24 cellular contexts compared by ENCODE assay signal in the genomic region with DNA sequence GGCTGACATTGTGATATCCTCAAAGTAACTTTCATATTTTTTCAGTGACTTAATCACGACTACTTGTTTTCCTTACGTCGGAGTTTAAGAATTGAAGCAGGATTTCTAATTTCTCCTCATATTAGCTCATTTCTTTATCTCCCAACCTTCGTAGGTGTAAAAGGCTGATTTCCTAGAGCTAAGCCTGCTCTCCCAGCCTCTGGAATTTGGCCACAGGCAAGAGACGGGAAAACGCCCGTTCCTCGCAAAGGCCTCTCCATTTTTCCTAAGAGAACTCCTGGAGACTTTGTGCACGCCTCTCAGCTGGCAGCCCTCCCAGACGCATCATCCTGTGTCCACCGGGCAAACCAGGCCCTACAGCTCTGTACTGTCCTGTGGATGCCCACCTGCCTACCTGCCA.
DNase-seq lines count a peak whose midpoint lies in the region; ATAC-seq, FAIRE-seq and TF ChIP-seq lines count a peak whose summit lies in the region.
"Had no signal": no experiment of that assay in that cellular context is flagged by ENCODE, and none has a peak within 500 bp of the region (broad histone marks: within the 10 kb centered on the region; RNA-seq: fewer than 3 reads in every experiment).

No MANE protein-coding gene starts in this region.

- H2BK120ac ChIP-seq in H1 (replicated peaks; ENCODE audit: low read depth, low read length) (no peak overlapping the region), trophoblast cell (ENCODE audit: insufficient read depth, low read length, poor library complexity) (no peak overlapping the region)

- no peak overlapping the region for H3K56ac ChIP-seq in H1 (replicated peaks; ENCODE audit: insufficient read length, low read depth, low read length)

- no peaks in the 10 kb centered on the region for H3K9me3 Mint-ChIP-seq in mesothelial cell of epicardium
- H3K9me3 Mint-ChIP-seq: CD8-positive, alpha-beta T cell had no signal

- H2BK15ac ChIP-seq in H1 (ENCODE audit: low read length), result 0 out of 2 replicates have a peak overlapping the region, but pooled peaks have one; percentile 67

- POLR2A ChIA-PET in H1 (lab: Charles Lee; ENCODE audit: partially characterized antibody), result no interaction called here

- peak; percentile 73 for DNase-seq in ELF-1 (ENCODE audit: low read depth, low spot score)
- no peak for DNase-seq in H1 (ENCODE audit: low read depth in 1 of 2, low spot score in 2 of 2)
- no peak for DNase-seq in mesothelial cell of epicardium (ENCODE audit: low spot score in 2 of 2, unreplicated experiment in 2 of 2)
- peak; percentile 46 to 75 for DNase-seq in trophoblast cell
- no peak for DNase-seq in globus pallidus (ENCODE audit: low spot score)
- no peak for DNase-seq in MM.1S
- DNase-seq in NCI-H748 treated with DMSO at 0.1 percent for 48 hours (lab: John Stamatoyannopoulos, UW), result no peak
- DNase-seq: Caco-2; CD4-positive, CD25-positive, alpha-beta regulatory T cell; CD8-positive, alpha-beta T cell; DMS153; DND-41; GDM1; GM23248; H7; HCEC 1CT had no signal

- H3K36me3 ChIP-seq in H1 (ENCODE audit: control insufficient read depth in 2 of 4, insufficient read depth in 4 of 4, low read length in 3 of 4) (no peaks in the 10 kb centered on the region), trophoblast cell (ENCODE audit: control insufficient read depth in 1 of 2, insufficient read depth in 2 of 2, low read length in 2 of 2) (no peaks in the 10 kb centered on the region), MM.1S (replicated peaks; ENCODE audit: insufficient read depth, low read length) (no peaks in the 10 kb centered on the region)
- H3K36me3 ChIP-seq: BLaER1 had no signal

- H3K79me1 ChIP-seq in H1 (ENCODE audit: low read depth, low read length) (no peaks in the 10 kb centered on the region), trophoblast cell (ENCODE audit: low read length) (no peaks in the 10 kb centered on the region)

- H2AFZ ChIP-seq in H1 (ENCODE audit: low read length), result peak overlapping the region; percentile 16; the same call in 1 of the 2 replicates
- no peak overlapping the region for H2AFZ ChIP-seq in trophoblast cell (ENCODE audit: insufficient read depth, low read length, poor library complexity)
- H2AFZ ChIP-seq in MM.1S (ENCODE audit: low read length), result no peak overlapping the region
- H2AFZ ChIP-seq: GM23248 had no signal

- TF ChIP-seq EP300 in H1 (IDR thresholded peaks at IDR 0.05; ENCODE audit: borderline replicate concordance in 1 of 2, low read depth in 2 of 2, low read length in 2 of 2), result no peak

- H3K4me1 ChIP-seq in H1 (replicated peaks in 1 of 4; ENCODE audit: control insufficient read depth in 3 of 4, insufficient read depth in 4 of 4, low read length in 3 of 4), result peaks cover 2 to 11% (median 6%) of the 10 kb centered on the region in 4 experiments; a peak in 4 of 7 replicates
- peaks cover 0 to 3% of the 10 kb centered on the region in 2 experiments for H3K4me1 ChIP-seq in trophoblast cell (ENCODE audit: control insufficient read depth in 1 of 2, insufficient read depth in 2 of 2, low read length in 2 of 2)
- no peaks in the 10 kb centered on the region for H3K4me1 ChIP-seq in MM.1S (ENCODE audit: low read length)
- H3K4me1 ChIP-seq: BLaER1 had no signal

- FAIRE-seq in H1 (lab: Jason Lieb, UNC), result no peak
- FAIRE-seq: A204.1, GM12878, GM19239 had no signal

- H3K18ac ChIP-seq in H1 (ENCODE audit: extremely low read depth, low read length) (no peak overlapping the region), trophoblast cell (ENCODE audit: low read length) (no peak overlapping the region)

- H3K4ac ChIP-seq in H1 (replicated peaks; ENCODE audit: insufficient read length, low read depth, low read length), result no peak overlapping the region
- H3K4ac ChIP-seq in trophoblast cell (ENCODE audit: low read depth, low read length), result no peak overlapping the region

- H3K4me2 ChIP-seq in H1 (ENCODE audit: insufficient read depth in 1 of 2, low read depth in 2 of 2, low read length in 2 of 2) (no peak overlapping the region), trophoblast cell (ENCODE audit: low read length) (no peak overlapping the region), MM.1S (ENCODE audit: low read depth, low read length) (no peak overlapping the region)
- H3K4me2 ChIP-seq: BLaER1 had no signal

- CTCF ChIA-PET in H1 (lab: Charles Lee; ENCODE audit: partially characterized antibody), result interaction anchor here (0.7 to 8.1 kb wide), 3 partner anchors 16 to 40 kb away, joined by 3 to 68 read pairs (median 3); no protein-coding TSS in a partner anchor

- H3K27me3 ChIP-seq in H1 (replicated peaks in 1 of 4; ENCODE audit: control insufficient read depth in 3 of 4, extremely low read depth in 1 of 4, insufficient read depth in 3 of 4, low read length in 3 of 4), result no peaks in the 10 kb centered on the region
- no peaks in the 10 kb centered on the region for H3K27me3 ChIP-seq in trophoblast cell (ENCODE audit: insufficient read depth, low read length)
- no peaks in the 10 kb centered on the region for H3K27me3 ChIP-seq in MM.1S (replicated peaks; ENCODE audit: insufficient read depth, low read length)
- H3K27me3 ChIP-seq: BLaER1 had no signal

- TF ChIP-seq CTCF in H1 (IDR thresholded peaks at IDR 0.05; ENCODE audit: control extremely low read depth in 1 of 3, insufficient read depth in 1 of 3, low read depth in 1 of 3, low read length in 3 of 3) (no peak), mesothelial cell of epicardium (IDR thresholded peaks at IDR 0.05; ENCODE audit: unreplicated experiment) (no peak), MM.1S (IDR thresholded peaks at IDR 0.05; ENCODE audit: low read length) (no peak)

- H3K14ac ChIP-seq in H1 (ENCODE audit: insufficient read length) (no peak overlapping the region), trophoblast cell (ENCODE audit: low read length) (no peak overlapping the region)

- no peaks in the 10 kb centered on the region for H3K23me2 ChIP-seq in H1 (ENCODE audit: low read depth, low read length)

- no peak for TF ChIP-seq POLR2A in H1 (IDR thresholded peaks at IDR 0.05; ENCODE audit: control extremely low read depth in 1 of 2, low read depth in 2 of 2, low read length in 2 of 2)

- H3K27me3 Mint-ChIP-seq in mesothelial cell of epicardium (ENCODE audit: low read depth), result peaks cover 27% of the 10 kb centered on the region

- H2BK20ac ChIP-seq in H1 (ENCODE audit: low read length), result peak overlapping the region; percentile 76

- no peaks in the 10 kb centered on the region for H3K9me3 ChIP-seq in H1 (ENCODE audit: insufficient read depth in 2 of 2, low read depth in 1 of 2, low read length in 1 of 2)
- H3K9me3 ChIP-seq in trophoblast cell (ENCODE audit: insufficient read depth, low read depth, low read length), result no peaks in the 10 kb centered on the region
- no peaks in the 10 kb centered on the region for H3K9me3 ChIP-seq in MM.1S (replicated peaks; ENCODE audit: insufficient read depth, low read length)
- H3K9me3 ChIP-seq: BLaER1, Caco-2 had no signal

- no peaks in the 10 kb centered on the region for H3K9me2 ChIP-seq in MM.1S (replicated peaks; ENCODE audit: insufficient read depth, low read length)

- H3K4me1 Mint-ChIP-seq in mesothelial cell of epicardium, result peaks cover 47% of the 10 kb centered on the region

- no peak overlapping the region for H3K9ac ChIP-seq in H1 (replicated peaks in 1 of 4; ENCODE audit: extremely low read depth in 1 of 4, low read depth in 3 of 4, low read length in 3 of 4)
- no peak overlapping the region for H3K9ac ChIP-seq in trophoblast cell (ENCODE audit: low read length)
- no peak overlapping the region for H3K9ac ChIP-seq in MM.1S (ENCODE audit: low read length)
- H3K9ac ChIP-seq: BLaER1, GM23248 had no signal

- H3K23ac ChIP-seq in H1 (ENCODE audit: insufficient read length) (no peak overlapping the region), trophoblast cell (ENCODE audit: low read length) (no peak overlapping the region)

- H2BK12ac ChIP-seq in H1 (ENCODE audit: low read depth, low read length) (no peak overlapping the region), trophoblast cell (ENCODE audit: low read length) (no peak overlapping the region)

- H3K36me3 Mint-ChIP-seq in mesothelial cell of epicardium, result no peaks in the 10 kb centered on the region
- H3K36me3 Mint-ChIP-seq: CD4-positive, CD25-positive, alpha-beta regulatory T cell; CD8-positive, alpha-beta T cell had no signal

- no peaks in the 10 kb centered on the region for H4K20me1 ChIP-seq in H1 (replicated peaks in 1 of 2; ENCODE audit: control insufficient read depth in 1 of 2, insufficient read depth in 2 of 2, low read length in 2 of 2)
- no peaks in the 10 kb centered on the region for H4K20me1 ChIP-seq in MM.1S (ENCODE audit: insufficient read depth, low read length)
- H4K20me1 ChIP-seq: BLaER1 had no signal

- H3F3A ChIP-seq in MM.1S (ENCODE audit: insufficient read depth, low read length), result no peaks in the 10 kb centered on the region

- no peak overlapping the region for H3K27ac ChIP-seq in H1 (ENCODE audit: low read depth, low read length)
- H3K27ac ChIP-seq in trophoblast cell (ENCODE audit: low read depth, low read length), result no peak overlapping the region
- no peak overlapping the region for H3K27ac ChIP-seq in MM.1S (ENCODE audit: low read length)
- H3K27ac ChIP-seq: 22Rv1, BLaER1, C4-2B, GM23248 had no signal

- 88% methylated on average over 11 of the region's 11 CpGs; no CpG with 5 or more reads in 1 of the 2 experiments for WGBS in H1 (ENCODE audit: extremely low coverage in 1 of 2, insufficient coverage in 1 of 2, insufficient read length in 1 of 2, insufficient replicate concordance in 2 of 2, low coverage in 1 of 2, low lambda C conversion rate in 2 of 2, missing lambda C conversion rate in 1 of 2), 2 experiments
- WGBS in trophoblast cell (ENCODE audit: extremely low coverage, insufficient coverage, insufficient read length), result no CpG with 5 or more reads among the region's 11 CpGs

- peak overlapping the region; percentile 61 for H3K27ac Mint-ChIP-seq in mesothelial cell of epicardium
- H3K27ac Mint-ChIP-seq: B cell; CD4-positive, CD25-positive, alpha-beta regulatory T cell; CD8-positive, alpha-beta T cell had no signal

- no peak for ATAC-seq in GM21723 (IDR thresholded peaks at IDR 0.05; ENCODE audit: unreplicated experiment)
- ATAC-seq: CD8-positive, alpha-beta T cell; GM12878 had no signal

- H4K5ac ChIP-seq in H1 (ENCODE audit: insufficient read length, low read depth, low read length), result no peak overlapping the region

- no peak overlapping the region for H2BK5ac ChIP-seq in H1 (ENCODE audit: low read depth, low read length)
- H2BK5ac ChIP-seq in trophoblast cell (ENCODE audit: low read depth, low read length, poor library complexity), result no peak overlapping the region

- no peak overlapping the region for H4K12ac ChIP-seq in trophoblast cell (ENCODE audit: low read depth, low read length)

- no peak overlapping the region for H3K4me3 Mint-ChIP-seq in mesothelial cell of epicardium
- H3K4me3 Mint-ChIP-seq: B cell; CD4-positive, CD25-positive, alpha-beta regulatory T cell; CD8-positive, alpha-beta T cell had no signal

- no peak for TF ChIP-seq RAD21 in H1 (IDR thresholded peaks at IDR 0.05 in 1 of 2, conservative IDR thresholded peaks at IDR 0.05 in 1 of 2; ENCODE audit: low read depth in 2 of 2, low read length in 2 of 2)

- H3K79me2 ChIP-seq in H1 (ENCODE audit: control insufficient read depth in 1 of 2, insufficient read depth in 2 of 2, low read length in 2 of 2) (no peaks in the 10 kb centered on the region), trophoblast cell (ENCODE audit: control insufficient read depth, insufficient read depth, low read length, poor library complexity) (no peaks in the 10 kb centered on the region), MM.1S (ENCODE audit: low read length) (no peaks in the 10 kb centered on the region)

- no peak overlapping the region for H3K4me3 ChIP-seq in H1 (ENCODE audit: extremely low read depth in 1 of 4, insufficient read depth in 2 of 4, low read depth in 3 of 4, low read length in 4 of 4)
- no peak overlapping the region for H3K4me3 ChIP-seq in trophoblast cell (ENCODE audit: low read depth, low read length)
- H3K4me3 ChIP-seq in MM.1S (ENCODE audit: low read length), result no peak overlapping the region
- H3K4me3 ChIP-seq: BLaER1, GM12878, GM23248 had no signal

- H2AK5ac ChIP-seq in H1 (ENCODE audit: low read depth, low read length), result no peak overlapping the region
- no peak overlapping the region for H2AK5ac ChIP-seq in trophoblast cell (ENCODE audit: low read length)

- H4K8ac ChIP-seq in H1 (ENCODE audit: extremely low read depth, insufficient read depth, low read length) (no peak overlapping the region), trophoblast cell (ENCODE audit: low read depth, low read length) (no peak overlapping the region)

- H4K91ac ChIP-seq in H1 (replicated peaks; ENCODE audit: insufficient read length, low read length), result no peak overlapping the region
- H4K91ac ChIP-seq in trophoblast cell (ENCODE audit: low read depth, low read length), result no peak overlapping the region

Comparison
In these comparisons a context has a peak if more than half of its experiments do, and no peak if none do; other contexts are left out.
1. DNase-seq: peak in ELF-1 (single experiment) and trophoblast cell (2 of 2); none in H1 (0 of 2), mesothelial cell of epicardium (0 of 2), globus pallidus (single experiment), MM.1S (single experiment) and NCI-H748 treated with DMSO at 0.1 percent for 48 hours (single experiment).